ENCODE assay signal across 9 cellular contexts in genomic region chr10:128631801-128632241, GRCh38.
A peak's percentile ranks its signal among the peaks of the same experiment; 100 is the strongest.
DNase-seq lines count a peak whose midpoint lies in the region; ATAC-seq, FAIRE-seq and TF ChIP-seq lines count a peak whose summit lies in the region.
"Had no signal": no experiment of that assay in that cellular context is flagged by ENCODE, and none has a peak within 500 bp of the region (broad histone marks: within the 10 kb centered on the region; RNA-seq: fewer than 3 reads in every experiment).

No MANE protein-coding gene starts in this region.

- peaks cover 2% of the 10 kb centered on the region for H3F3A ChIP-seq in neural progenitor cell (ENCODE audit: low read depth)

- H3K4me3 ChIP-seq in neural progenitor cell (no peak overlapping the region), ovary (no peak overlapping the region)

- H3K27me3 Mint-ChIP-seq in chondrocyte (ENCODE audit: low read depth) (no peaks in the 10 kb centered on the region), neural progenitor cell (ENCODE audit: insufficient read depth, low read depth) (peaks cover 8% of the 10 kb centered on the region)

- H4K20me1 ChIP-seq in neural progenitor cell (ENCODE audit: low read depth) = no peaks in the 10 kb centered on the region

- H3K36me3 Mint-ChIP-seq in chondrocyte (ENCODE audit: low read depth) = no peaks in the 10 kb centered on the region
- no peaks in the 10 kb centered on the region for H3K36me3 Mint-ChIP-seq in neural progenitor cell
- no peaks in the 10 kb centered on the region for H3K36me3 Mint-ChIP-seq in stimulated activated effector memory CD8-positive, alpha-beta T cell treated with anti-CD3 and anti-CD28 coated beads, Interleukin-12 subunit alpha, Interleukin-12 subunit beta, amount 100 ng/mL, for 72 hours
- H3K36me3 Mint-ChIP-seq: activated naive CD8-positive, alpha-beta T cell treated with anti-CD3 and anti-CD28 coated beads for 36 hours had no signal

- no peaks in the 10 kb centered on the region for H3K4me1 Mint-ChIP-seq in chondrocyte (ENCODE audit: low read depth)
- peaks cover 24% of the 10 kb centered on the region for H3K4me1 Mint-ChIP-seq in neural progenitor cell
- H3K4me1 Mint-ChIP-seq in stimulated activated effector memory CD8-positive, alpha-beta T cell treated with anti-CD3 and anti-CD28 coated beads, Interleukin-12 subunit alpha, Interleukin-12 subunit beta, amount 100 ng/mL, for 72 hours = no peaks in the 10 kb centered on the region
- H3K4me1 Mint-ChIP-seq: activated naive CD8-positive, alpha-beta T cell treated with anti-CD3 and anti-CD28 coated beads for 36 hours had no signal

- TF ChIP-seq POLR2A in ovary (IDR thresholded peaks at IDR 0.05) = no peak

- intact Hi-C loops in ovary (cut with DNase I) = no loop called here

- H3K9ac ChIP-seq in neural progenitor cell = no peak overlapping the region

- 16 to 20% (median 16%) methylated on average over 12 of the region's 12 CpGs for WGBS in ovary, 3 donors

- H3K79me2 ChIP-seq in neural progenitor cell (ENCODE audit: low read depth) = no peaks in the 10 kb centered on the region

- H3K9me3 ChIP-seq in neural progenitor cell (ENCODE audit: low read depth) (no peaks in the 10 kb centered on the region), ovary (no peaks in the 10 kb centered on the region)

- H3K27ac Mint-ChIP-seq in chondrocyte (ENCODE audit: unreplicated experiment) (no peak overlapping the region), neural progenitor cell (no peak overlapping the region)
- no peak overlapping the region for H3K27ac Mint-ChIP-seq in stimulated activated effector memory CD8-positive, alpha-beta T cell treated with anti-CD3 and anti-CD28 coated beads, Interleukin-12 subunit alpha, Interleukin-12 subunit beta, amount 100 ng/mL, for 72 hours
- H3K27ac Mint-ChIP-seq: activated naive CD8-positive, alpha-beta T cell treated with anti-CD3 and anti-CD28 coated beads for 36 hours had no signal

- peak; percentile 79 for FAIRE-seq in G401.6 (lab: Jason Lieb, UNC)

- no peak overlapping the region for H2AFZ ChIP-seq in neural progenitor cell (replicated peaks)

- H3K27me3 ChIP-seq in neural progenitor cell = no peaks in the 10 kb centered on the region
- H3K27me3 ChIP-seq in ovary = no peaks in the 10 kb centered on the region

- no peak for ATAC-seq in GM21367 (IDR thresholded peaks at IDR 0.05; ENCODE audit: unreplicated experiment)
- ATAC-seq in stimulated activated effector memory CD8-positive, alpha-beta T cell treated with anti-CD3 and anti-CD28 coated beads, Interleukin-12 subunit alpha, Interleukin-12 subunit beta, amount 100 ng/mL, for 72 hours = no peak
- no peak for ATAC-seq in HG03439 (IDR thresholded peaks at IDR 0.05; ENCODE audit: unreplicated experiment)

- peaks cover 3% of the 10 kb centered on the region for H3K4me1 ChIP-seq in neural progenitor cell
- peaks cover 2% of the 10 kb centered on the region for H3K4me1 ChIP-seq in ovary (ENCODE audit: insufficient read depth)

- TF ChIP-seq CTCF in chondrocyte (IDR thresholded peaks at IDR 0.05) (peak; percentile 78), neural progenitor cell (IDR thresholded peaks at IDR 0.05) (peak; percentile 69), ovary (IDR thresholded peaks at IDR 0.05) (no peak)

- no peak for TF ChIP-seq EP300 in ovary (IDR thresholded peaks at IDR 0.05)

- no peak overlapping the region for H3K4me2 ChIP-seq in neural progenitor cell

- H3K36me3 ChIP-seq in neural progenitor cell = no peaks in the 10 kb centered on the region
- no peaks in the 10 kb centered on the region for H3K36me3 ChIP-seq in ovary

- H3K4me3 Mint-ChIP-seq in chondrocyte (ENCODE audit: unreplicated experiment) = no peak overlapping the region
- no peak overlapping the region for H3K4me3 Mint-ChIP-seq in neural progenitor cell
- H3K4me3 Mint-ChIP-seq in stimulated activated effector memory CD8-positive, alpha-beta T cell treated with anti-CD3 and anti-CD28 coated beads, Interleukin-12 subunit alpha, Interleukin-12 subunit beta, amount 100 ng/mL, for 72 hours = no peak overlapping the region
- H3K4me3 Mint-ChIP-seq: activated naive CD8-positive, alpha-beta T cell treated with anti-CD3 and anti-CD28 coated beads for 36 hours had no signal

- no peak overlapping the region for H3K27ac ChIP-seq in neural progenitor cell
- no peak overlapping the region for H3K27ac ChIP-seq in ovary

- H3K9me3 Mint-ChIP-seq in chondrocyte (ENCODE audit: low read depth) (no peaks in the 10 kb centered on the region), neural progenitor cell (peaks cover 6% of the 10 kb centered on the region)
- H3K9me3 Mint-ChIP-seq in stimulated activated effector memory CD8-positive, alpha-beta T cell treated with anti-CD3 and anti-CD28 coated beads, Interleukin-12 subunit alpha, Interleukin-12 subunit beta, amount 100 ng/mL, for 72 hours = no peaks in the 10 kb centered on the region
- H3K9me3 Mint-ChIP-seq: activated naive CD8-positive, alpha-beta T cell treated with anti-CD3 and anti-CD28 coated beads for 36 hours had no signal

- DNase-seq in LoVo (ENCODE audit: low spot score) (peak; percentile 22), chondrocyte (ENCODE audit: low spot score) (no peak), neural progenitor cell (ENCODE audit: low spot score) (peak; percentile 51), ovary (no peak)
- DNase-seq in stimulated activated effector memory CD8-positive, alpha-beta T cell treated with anti-CD3 and anti-CD28 coated beads, Interleukin-12 subunit alpha, Interleukin-12 subunit beta, amount 100 ng/mL, for 72 hours (ENCODE audit: low spot score in 2 of 2) = no peak
- DNase-seq: activated naive CD8-positive, alpha-beta T cell treated with anti-CD3 and anti-CD28 coated beads for 36 hours had no signal

Comparison
In these comparisons a context has a peak if more than half of its experiments do, and no peak if none do; other contexts are left out.
1. DNase-seq: peak in LoVo (single experiment) and neural progenitor cell (single experiment); none in chondrocyte (single experiment), stimulated activated effector memory CD8-positive, alpha-beta T cell treated with anti-CD3 and anti-CD28 coated beads, Interleukin-12 subunit alpha, Interleukin-12 subunit beta, amount 100 ng/mL, for 72 hours (0 of 2) and ovary (0 of 5).
2. CTCF ChIP-seq: peak in chondrocyte (single experiment) and neural progenitor cell (single experiment); none in ovary (0 of 3).